Comparison of ENCODE assay signal across 18 cellular contexts in the genomic region with DNA sequence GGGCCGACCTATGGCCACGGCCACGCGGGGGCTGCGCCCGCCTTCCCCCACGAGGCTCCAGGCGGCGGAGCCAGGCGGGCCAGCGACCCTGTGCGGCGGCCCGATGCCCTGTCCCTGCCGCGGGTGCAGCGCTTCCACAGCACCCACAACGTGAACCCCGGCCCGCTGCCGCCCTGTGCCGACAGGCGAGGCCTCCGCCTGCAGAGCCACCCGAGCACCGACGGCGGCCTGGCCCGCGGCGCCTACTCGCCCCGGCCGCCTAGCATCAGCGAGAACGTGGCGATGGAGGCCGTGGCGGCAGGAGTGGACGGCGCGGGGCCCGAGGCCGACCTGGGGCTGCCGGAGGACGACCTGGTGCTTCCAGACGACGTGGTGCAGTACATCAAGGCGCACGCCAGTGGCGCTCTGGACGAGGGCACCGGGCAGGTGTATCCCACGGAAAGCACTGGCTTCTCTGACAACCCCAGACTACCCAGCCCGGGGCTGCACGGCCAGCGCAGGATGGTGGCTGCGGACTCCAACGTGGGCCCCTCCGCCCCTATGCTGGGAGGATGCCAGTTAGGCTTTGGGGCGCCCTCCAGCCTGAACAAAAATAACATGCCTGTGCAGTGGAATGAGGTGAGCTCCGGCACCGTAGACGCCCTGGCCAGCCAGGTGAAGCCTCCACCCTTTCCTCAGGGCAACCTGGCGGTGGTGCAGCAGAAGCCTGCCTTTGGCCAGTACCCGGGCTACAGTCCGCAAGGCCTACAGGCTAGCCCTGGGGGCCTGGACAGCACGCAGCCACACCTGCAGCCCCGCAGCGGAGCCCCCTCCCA.
"Had no signal": no experiment of that assay in that cellular context is flagged by ENCODE, and none has a peak within 500 bp of the region (broad histone marks: within the 10 kb centered on the region; RNA-seq: fewer than 3 reads in every experiment).

No MANE protein-coding gene starts in this region.

- H3K27ac Mint-ChIP-seq: activated naive CD8-positive, alpha-beta T cell; mesothelial cell of epicardium; nephron; progenitor cell of endocrine pancreas; T-helper 17 cell had no signal

- H3K4me1 Mint-ChIP-seq: mesothelial cell of epicardium, T-helper 17 cell had no signal

- H3K9me3 Mint-ChIP-seq: mesothelial cell of epicardium, nephron had no signal

- H3K9me3 ChIP-seq: SJSA1, suprapubic skin, upper lobe of left lung had no signal

- H3K27ac ChIP-seq: SJSA1, suprapubic skin, upper lobe of left lung had no signal

- H3K4me3 ChIP-seq: lung, SJSA1, suprapubic skin, upper lobe of left lung had no signal

- H3K27me3 Mint-ChIP-seq: activated naive CD8-positive, alpha-beta T cell had no signal

- H3K4me3 Mint-ChIP-seq: activated naive CD8-positive, alpha-beta T cell; mesothelial cell of epicardium; nephron; T-helper 17 cell had no signal

- H3K36me3 Mint-ChIP-seq: activated naive CD8-positive, alpha-beta T cell had no signal

- ATAC-seq: T-helper 17 cell had no signal

- DNase-seq: activated CD4-positive, alpha-beta T cell treated with anti-CD3 and anti-CD28 coated beads, Interleukin-2, amount 50 U/mL, for 4 hours; activated T-cell treated with anti-CD3 and anti-CD28 coated beads, Interleukin-2, amount 50 U/mL, for 48 hours; dermis blood vessel endothelial cell; effector memory CD4-positive, alpha-beta T cell; nucleus accumbens; stimulated activated CD4-positive, alpha-beta T cell treated with anti-CD3 and anti-CD28 coated beads, Interleukin-12 subunit alpha, Interleukin-12 subunit beta, amount 100 ng/mL, for 4 hours; stimulated activated CD4-positive, alpha-beta T cell treated with anti-CD3 and anti-CD28 coated beads, Interleukin-1b, Interleukin-23, amount 100 ng/mL, for 48 hours; stimulated activated CD8-positive, alpha-beta memory T cell treated with anti-CD3 and anti-CD28 coated beads, Interleukin-4, amount 100 ng/mL, for 48 hours; stimulated activated naive CD4-positive, alpha-beta T cell; T-helper 17 cell had no signal

- H3K4me1 ChIP-seq: SJSA1, suprapubic skin, upper lobe of left lung had no signal

- H3K27me3 ChIP-seq: SJSA1, suprapubic skin, upper lobe of left lung had no signal
